Comparison of ENCODE assay signal across 27 cellular contexts in genomic region chr18:50422286-50422898, GRCh38.
"Had no signal": no experiment of that assay in that cellular context is flagged by ENCODE, and none has a peak within 500 bp of the region (broad histone marks: within the 10 kb centered on the region; RNA-seq: fewer than 3 reads in every experiment).

No MANE protein-coding gene starts in this region.

- H3K36me3 ChIP-seq: breast epithelium, SJCRH30 had no signal

- FAIRE-seq: TTC549 had no signal

- DNase-seq: activated B cell treated with CpG ODN at 0.5 μM for 24 hours; activated CD4-positive, alpha-beta T cell treated with anti-CD3 and anti-CD28 coated beads for 1 hour; activated CD4-positive, alpha-beta T cell treated with anti-CD3 and anti-CD28 coated beads, Interleukin-2, amount 10 ng/mL, durations not matched to agents 24 days and 14 days; activated CD4-positive, alpha-beta T cell treated with anti-CD3 and anti-CD28 coated beads, Interleukin-2, amount 50 U/mL, for 48 hours; activated CD8-positive, alpha-beta memory T cell treated with anti-CD3 and anti-CD28 coated beads, Interleukin-2, amount 10 ng/mL, durations not matched to agents 7 days and 5 days; activated effector memory CD4-positive, alpha-beta T cell treated with Interleukin-2 at 50 U/mL for 16 hours; activated naive CD4-positive, alpha-beta T cell; activated naive CD8-positive, alpha-beta T cell treated with anti-CD3 and anti-CD28 coated beads, Interleukin-2, amount 50 U/mL, for 24 hours; activated T-cell treated with anti-CD3 and anti-CD28 coated beads, Interleukin-2, amount 50 U/mL, for 24 hours; MM.1S; NCI-H1105; NCI-H1436; NCI-H1694 treated with DMSO at 0.1 percent for 48 hours; NCI-H2081; NCI-H510A treated with DMSO at 0.1 percent for 48 hours; NCI-H69; NK-92 treated with Interleukin-12 subunit alpha and Interleukin-12 subunit beta, amount 100 ng/mL, for 24 hours; OCI-M1; RPMI8226; SJCRH30; T-helper 2 cell; T1000 had no signal

- H3K9me3 ChIP-seq: SJCRH30 had no signal

- ATAC-seq: activated CD8-positive, alpha-beta memory T cell treated with anti-CD3 and anti-CD28 coated beads, Interleukin-2, amount 10 ng/mL, durations not matched to agents 7 days and 5 days; activated naive CD4-positive, alpha-beta T cell treated with anti-CD3 and anti-CD28 coated beads, Interleukin-2, amount 50 U/mL, for 72 hours; activated naive CD8-positive, alpha-beta T cell treated with anti-CD3 and anti-CD28 coated beads, Interleukin-2, amount 50 U/mL, for 24 hours; Panc1; Right ventricle myocardium inferior had no signal

- H3K4me1 ChIP-seq: breast epithelium, SJCRH30 had no signal

- H3K27ac ChIP-seq: breast epithelium, SJCRH30 had no signal

- H3K27me3 ChIP-seq: breast epithelium, SJCRH30 had no signal

- H3K4me3 ChIP-seq: breast epithelium, SJCRH30 had no signal
